In genomic region chr20:60693513-60694133, GRCh38 we compare ENCODE assay signal across 23 cellular contexts.
DNase-seq lines count a peak whose midpoint lies in the region; ATAC-seq, FAIRE-seq and TF ChIP-seq lines count a peak whose summit lies in the region.
"Had no signal": no experiment of that assay in that cellular context is flagged by ENCODE, and none has a peak within 500 bp of the region (broad histone marks: within the 10 kb centered on the region; RNA-seq: fewer than 3 reads in every experiment).

No MANE protein-coding gene starts in this region.

- H3K14ac ChIP-seq in neuronal stem cell (ENCODE audit: low read length) = no peak overlapping the region

- H2AFZ ChIP-seq in GM23338 = no peak overlapping the region
- no peak overlapping the region for H2AFZ ChIP-seq in neuronal stem cell (ENCODE audit: low read length)

- TF ChIP-seq POLR2A in uterus (IDR thresholded peaks at IDR 0.05) = no peak
- no peak for TF ChIP-seq POLR2A in GM12892 (IDR thresholded peaks at IDR 0.05; ENCODE audit: low read depth, low read length)

- H3K4me3 ChIP-seq in GM23338 (no peak overlapping the region; the same call in 1 of the 2 replicates), WERI-Rb-1 (ENCODE audit: low read depth, low read length) (no peak overlapping the region), iPS DF 6.9 (ENCODE audit: low read length) (no peak overlapping the region), neuronal stem cell (ENCODE audit: low read length in 2 of 2) (no peak overlapping the region), uterus (no peak overlapping the region)
- H3K4me3 ChIP-seq: SK-N-MC had no signal

- no peaks in the 10 kb centered on the region; the same call in 1 of the 2 replicates for H3F3A ChIP-seq in GM23338 (replicated peaks; ENCODE audit: low read depth)

- no peak overlapping the region for H2BK15ac ChIP-seq in neuronal stem cell (ENCODE audit: low read length)

- peak overlapping the region; percentile 32 for H3K4me3 Mint-ChIP-seq in GM23338
- H3K4me3 Mint-ChIP-seq: CD8-positive, alpha-beta T cell had no signal

- H3K9me2 ChIP-seq in GM23338 (ENCODE audit: insufficient read depth) = no peaks in the 10 kb centered on the region

- no peak overlapping the region for H3K4ac ChIP-seq in neuronal stem cell (ENCODE audit: low read length)

- no peak overlapping the region for H3K23ac ChIP-seq in neuronal stem cell (ENCODE audit: low read depth, low read length, poor library complexity)

- no peak overlapping the region for H3K9ac ChIP-seq in neuronal stem cell (ENCODE audit: low read depth, low read length, poor library complexity)

- H3K79me2 ChIP-seq in GM23338 (replicated peaks; ENCODE audit: insufficient read depth) = no peaks in the 10 kb centered on the region

- H3K18ac ChIP-seq in neuronal stem cell (ENCODE audit: low read length) = peak overlapping the region; percentile 1

- H3K27ac ChIP-seq in GM23338 (ENCODE audit: low read depth) (peak overlapping the region; percentile 96), WERI-Rb-1 (peak overlapping the region; percentile 96), iPS DF 6.9 (ENCODE audit: low read length) (peak overlapping the region; percentile 76), neuronal stem cell (replicated peaks; ENCODE audit: low read length) (no peak overlapping the region), uterus (no peak overlapping the region)
- H3K27ac ChIP-seq: SK-N-MC had no signal

- intact Hi-C loops in uterus (cut with DNase I; ENCODE audit: low total_unique reads) = no loop called here

- no peak overlapping the region for H2BK120ac ChIP-seq in neuronal stem cell (ENCODE audit: low read depth, low read length)

- no peak for FAIRE-seq in GM12892 (lab: Jason Lieb, UNC)
- FAIRE-seq: G401.6 had no signal

- no peak overlapping the region for H2BK12ac ChIP-seq in neuronal stem cell (ENCODE audit: low read length)

- no peaks in the 10 kb centered on the region for H4K20me1 ChIP-seq in GM23338 (replicated peaks; ENCODE audit: insufficient read depth)

- H3K4me1 ChIP-seq in GM23338 (ENCODE audit: insufficient read depth) (peaks cover 26% of the 10 kb centered on the region), iPS DF 6.9 (ENCODE audit: control insufficient read depth, insufficient read depth, low read length) (peaks cover 8% of the 10 kb centered on the region; the same call in 1 of the 2 replicates), neuronal stem cell (ENCODE audit: control insufficient read depth in 2 of 2, insufficient read depth in 1 of 2, low read depth in 1 of 2, low read length in 2 of 2) (peaks cover 5 to 11% of the 10 kb centered on the region in 2 donors), uterus (no peaks in the 10 kb centered on the region)

- no peak overlapping the region for H2BK5ac ChIP-seq in neuronal stem cell (ENCODE audit: low read length)

- H3K27me3 ChIP-seq in GM23338 (ENCODE audit: insufficient read depth) (no peaks in the 10 kb centered on the region), WERI-Rb-1 (ENCODE audit: insufficient read depth, low read depth, severe bottlenecking) (no peaks in the 10 kb centered on the region), iPS DF 6.9 (ENCODE audit: control insufficient read depth, insufficient read depth, low read length) (no peaks in the 10 kb centered on the region), neuronal stem cell (ENCODE audit: control insufficient read depth in 3 of 3, insufficient read depth in 3 of 3, low read depth in 1 of 3, low read length in 3 of 3) (no peaks in the 10 kb centered on the region), uterus (no peaks in the 10 kb centered on the region)

- H3K4me2 ChIP-seq in GM23338 = peak overlapping the region; percentile 41; the same call in 1 of the 2 replicates
- no peak overlapping the region for H3K4me2 ChIP-seq in neuronal stem cell (ENCODE audit: insufficient read depth, low read length, poor library complexity, severe bottlenecking)

- H3K9me3 ChIP-seq in WERI-Rb-1 (ENCODE audit: severe bottlenecking) (no peaks in the 10 kb centered on the region), iPS DF 6.9 (ENCODE audit: control insufficient read depth, insufficient read depth, low read length) (no peaks in the 10 kb centered on the region), neuronal stem cell (replicated peaks in 1 of 2; ENCODE audit: control insufficient read depth in 2 of 2, insufficient read depth in 1 of 2, low read depth in 1 of 2, low read length in 2 of 2) (no peaks in the 10 kb centered on the region), uterus (no peaks in the 10 kb centered on the region)

- peak overlapping the region; percentile 95 for H3K27ac Mint-ChIP-seq in GM23338
- H3K27ac Mint-ChIP-seq: CD8-positive, alpha-beta T cell had no signal

- H3K79me1 ChIP-seq in neuronal stem cell (ENCODE audit: low read depth, low read length) = no peaks in the 10 kb centered on the region

- TF ChIP-seq CTCF in GM23338 (conservative IDR thresholded peaks at IDR 0.05; ENCODE audit: low read depth in 2 of 2) (no peak), WERI-Rb-1 (IDR thresholded peaks at IDR 0.05; ENCODE audit: low read depth, low read length) (no peak), uterus (IDR thresholded peaks at IDR 0.05) (no peak)

- peaks cover 17% of the 10 kb centered on the region for H3K27me3 Mint-ChIP-seq in GM23338 (ENCODE audit: insufficient read depth, low read depth, poor library complexity)

- peaks cover 38% of the 10 kb centered on the region for H3K4me1 Mint-ChIP-seq in GM23338

- H3K36me3 ChIP-seq in GM23338 (ENCODE audit: insufficient read depth) (no peaks in the 10 kb centered on the region; the same call in 1 of the 2 replicates), WERI-Rb-1 (no peaks in the 10 kb centered on the region), iPS DF 6.9 (ENCODE audit: control insufficient read depth, insufficient read depth, low read length) (no peaks in the 10 kb centered on the region), neuronal stem cell (replicated peaks in 1 of 2; ENCODE audit: control insufficient read depth in 2 of 2, insufficient read depth in 2 of 2, low read length in 2 of 2) (no peaks in the 10 kb centered on the region), uterus (no peaks in the 10 kb centered on the region)

- no peak overlapping the region for H2AK5ac ChIP-seq in neuronal stem cell (ENCODE audit: low read depth, low read length)

- no peak overlapping the region for H4K8ac ChIP-seq in neuronal stem cell (ENCODE audit: low read depth, low read length)

- WGBS in iPS DF 6.9 (ENCODE audit: insufficient coverage, insufficient read length) = no CpG with 5 or more reads among the region's 9 CpGs
- WGBS in neuronal stem cell (ENCODE audit: extremely low coverage in 2 of 2, insufficient read length in 2 of 2, insufficient replicate concordance in 1 of 2), 2 donors = no CpG with 5 or more reads among the region's 9 CpGs

- DNase-seq in GM23338 (ENCODE audit: low spot score) (peak; percentile 26), WERI-Rb-1 (no peak), iPS DF 6.9 (ENCODE audit: low read depth, low spot score) (peak; percentile 39), neuronal stem cell (ENCODE audit: low spot score) (no peak), uterus (no peak), GM12892 (ENCODE audit: insufficient read length) (no peak)
- DNase-seq: AML-193; C1 segment of cervical spinal cord; CD8-positive, alpha-beta T cell; DND-41; Kasumi-1; NCI-H1694; NCI-H2081; NCI-H2171 treated with DMSO at 0.1 percent for 48 hours; NCI-H446; NCI-H526; PC-3; RPMI8226; SHP77 had no signal

- H3K9me3 Mint-ChIP-seq in GM23338 = peaks cover 13% of the 10 kb centered on the region
- H3K9me3 Mint-ChIP-seq: CD8-positive, alpha-beta T cell had no signal

- no peak overlapping the region for H4K91ac ChIP-seq in neuronal stem cell (ENCODE audit: low read depth, low read length, poor library complexity)

- ATAC-seq in GM23338 (peak; percentile 80), GM18873 (IDR thresholded peaks at IDR 0.05; ENCODE audit: low FRiP score, unreplicated experiment) (no peak)
- ATAC-seq: CD8-positive, alpha-beta T cell; HCT116; PC-3 had no signal

- peaks cover 18% of the 10 kb centered on the region for H3K36me3 Mint-ChIP-seq in GM23338 (ENCODE audit: low read depth)
- H3K36me3 Mint-ChIP-seq: CD8-positive, alpha-beta T cell had no signal

TF ChIP-seq in GM23338, 12 proteins besides CTCF, POLR2A, EP300 and RAD21 (continues in another document):
- TF ChIP-seq POLR2AphosphoS5 (IDR thresholded peaks at IDR 0.05; ENCODE audit: low read depth) (no peak), STAT1 (IDR thresholded peaks at IDR 0.05; ENCODE audit: unreplicated experiment) (no peak), ZNF114 (CRISPR knock-in tag; IDR thresholded peaks at IDR 0.05) (peak; percentile 38; the same call in 1 of the 2 replicates)

Comparison
In these comparisons a context has a peak if more than half of its experiments do, and no peak if none do; other contexts are left out.
1. DNase-seq: peak in GM23338 (single experiment) and iPS DF 6.9 (single experiment); none in WERI-Rb-1 (single experiment), neuronal stem cell (single experiment), uterus (0 of 2) and GM12892 (single experiment).
2. H3K27ac ChIP-seq: peak in GM23338 (single experiment), WERI-Rb-1 (single experiment) and iPS DF 6.9 (single experiment); none in neuronal stem cell (single experiment) and uterus (0 of 2).